24 cellular contexts compared by ENCODE assay signal in the genomic region with DNA sequence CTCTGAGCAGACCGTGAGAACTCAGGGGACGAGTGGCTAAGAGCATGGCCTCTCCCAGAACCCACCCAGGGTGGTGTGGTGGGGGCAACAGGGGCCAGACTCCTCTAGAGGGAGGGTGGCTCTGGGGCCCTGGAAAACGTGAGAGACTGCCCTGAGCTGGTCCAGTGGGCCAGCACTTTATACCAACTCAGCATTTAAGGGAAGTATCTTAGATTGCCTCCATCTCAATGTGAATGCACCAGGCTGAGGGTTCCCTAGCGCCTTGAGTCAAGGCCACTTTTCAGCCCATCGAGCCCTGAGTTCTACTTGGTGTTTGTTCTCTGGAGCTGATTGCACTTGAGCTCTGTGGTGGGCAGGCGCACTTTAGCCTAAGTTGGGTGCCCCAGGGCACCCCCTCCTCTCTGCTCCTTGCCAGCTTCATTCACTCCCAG. TPM values are rescaled to one million over a fixed set of nuclear protein-coding genes. Genes with fewer than 3 reads are reported as not detected.
A peak's percentile ranks its signal among the peaks of the same experiment; 100 is the strongest.
DNase-seq lines count a peak whose midpoint lies in the region; ATAC-seq, FAIRE-seq and TF ChIP-seq lines count a peak whose summit lies in the region.
"Had no signal": no experiment of that assay in that cellular context is flagged by ENCODE, and none has a peak within 500 bp of the region (broad histone marks: within the 10 kb centered on the region; RNA-seq: fewer than 3 reads in every experiment).

No MANE protein-coding gene starts in this region.

- intact Hi-C loops in K562 (cut with micrococcal nuclease) = no loop called here
- intact Hi-C loops in upper lobe of right lung (cut with DNase I) = no loop called here

- no peak overlapping the region for H3K9ac ChIP-seq in K562 (ENCODE audit: insufficient read depth in 1 of 2, low read depth in 2 of 2, low read length in 2 of 2)

- 22% methylated on average over 6 of the region's 6 CpGs for WGBS in K562 (ENCODE audit: insufficient coverage, low coverage, missing lambda C conversion rate)

- in situ Hi-C loops in K562 (cut with MboI) = no loop called here

- H3K36me3 Mint-ChIP-seq in IgD-negative memory B cell (peaks cover 29% of the 10 kb centered on the region), memory B cell (peaks cover 28% of the 10 kb centered on the region)

- H3K27ac Mint-ChIP-seq in IgD-negative memory B cell (peak overlapping the region in 2 of 3 donors; percentile 20 to 39), memory B cell (peak overlapping the region; percentile 6)
- H3K27ac Mint-ChIP-seq: CD8-positive, alpha-beta memory T cell had no signal

- no peak for TF ChIP-seq POLR2A in K562 (conservative IDR thresholded peaks at IDR 0.05)

- no peak for TF ChIP-seq EP300 in K562 (IDR thresholded peaks at IDR 0.05; ENCODE audit: low read length)

- H3K27me3 ChIP-seq in K562 (ENCODE audit: control insufficient read depth in 2 of 2, insufficient read depth in 2 of 2, low read length in 2 of 2) (peaks cover 0 to 27% of the 10 kb centered on the region in 2 experiments; a peak in 3 of 5 replicates), upper lobe of right lung (no peaks in the 10 kb centered on the region)
- H3K27me3 ChIP-seq: BE2C, MG63, SJCRH30 had no signal

- TF ChIP-seq CTCF in K562 (IDR thresholded peaks at IDR 0.05 in 2 of 3, conservative IDR thresholded peaks at IDR 0.05 in 1 of 3; ENCODE audit: insufficient read depth in 2 of 3, low read depth in 1 of 3, low read length in 3 of 3) = no peak
- TF ChIP-seq CTCF in upper lobe of right lung (IDR thresholded peaks at IDR 0.05) = no peak

- no peak for DNase-seq in K562 (ENCODE audit: extremely low read depth in 1 of 4, low spot score in 3 of 4)
- no peak for DNase-seq in memory B cell (ENCODE audit: low spot score in 2 of 2)
- peak; percentile 61 for DNase-seq in upper lobe of right lung
- no peak for DNase-seq in UCSD-AML1 (lab: John Stamatoyannopoulos, UW; ENCODE audit: unreplicated experiment)
- DNase-seq in stimulated activated CD4-positive, alpha-beta T cell treated with anti-CD3 and anti-CD28 coated beads, Interleukin-2, amount 100 ng/mL, for 24 hours = no peak
- DNase-seq: BE2C; CD8-positive, alpha-beta memory T cell; DMS 273 treated with DMSO at 0.1 percent for 48 hours; DMS79; EL; GDM1; KG1; MG63; NCI-H2029 treated with DMSO at 0.1 percent for 48 hours; NCI-H526 treated with DMSO at 0.1 percent for 48 hours; PC-3; SJCRH30 had no signal

- POLR2A ChIA-PET in K562 (lab: Yijun Ruan, JAX) = interaction anchor here (1.2 to 3.0 kb wide), 3 partner anchors 9 to 27 kb away, joined by 3 to 19 read pairs (median 6); no protein-coding TSS in a partner anchor

- H3K4me3 ChIP-seq in K562 (no peak overlapping the region), upper lobe of right lung (no peak overlapping the region)
- H3K4me3 ChIP-seq: GM12878, MG63, SJCRH30 had no signal

- no peaks in the 10 kb centered on the region for H3K9me3 ChIP-seq in K562 (replicated peaks; ENCODE audit: control insufficient read depth, insufficient read depth, low read depth, low read length)
- H3K9me3 ChIP-seq in upper lobe of right lung = no peaks in the 10 kb centered on the region
- H3K9me3 ChIP-seq: BE2C, MG63, SJCRH30 had no signal

- peaks cover 21 to 59% (median 38%) of the 10 kb centered on the region in 3 donors for H3K4me1 Mint-ChIP-seq in IgD-negative memory B cell
- H3K4me1 Mint-ChIP-seq in memory B cell = peaks cover 50% of the 10 kb centered on the region
- H3K4me1 Mint-ChIP-seq: CD8-positive, alpha-beta memory T cell had no signal

- H3K36me3 ChIP-seq in K562 (ENCODE audit: control insufficient read depth, insufficient read depth, low read length) (no peaks in the 10 kb centered on the region), upper lobe of right lung (peaks cover 22% of the 10 kb centered on the region)
- H3K36me3 ChIP-seq: BE2C, MG63, SJCRH30 had no signal

- H3K4me1 ChIP-seq in K562 (replicated peaks in 1 of 2; ENCODE audit: control insufficient read depth in 2 of 2, insufficient read depth in 2 of 2, low read length in 2 of 2) (no peaks in the 10 kb centered on the region), upper lobe of right lung (no peaks in the 10 kb centered on the region)
- H3K4me1 ChIP-seq: BE2C had no signal

- peaks cover 0 to 2% (median 0%) of the 10 kb centered on the region in 3 donors for H3K9me3 Mint-ChIP-seq in IgD-negative memory B cell
- H3K9me3 Mint-ChIP-seq in memory B cell = no peaks in the 10 kb centered on the region

- no peak overlapping the region for H3K4me2 ChIP-seq in K562 (ENCODE audit: insufficient read depth, low read length)

- CTCF ChIA-PET in K562 (lab: Yijun Ruan, JAX; ENCODE audit: low intra/inter-chr PET ratio) = no interaction called here

- H3K4me3 Mint-ChIP-seq in IgD-negative memory B cell = peak overlapping the region in 2 of 4 donors; percentile 29 to 34
- H3K4me3 Mint-ChIP-seq in memory B cell = no peak overlapping the region
- H3K4me3 Mint-ChIP-seq: CD14-positive monocyte; CD8-positive, alpha-beta memory T cell had no signal

- no peaks in the 10 kb centered on the region for H3K9me1 ChIP-seq in K562 (ENCODE audit: control insufficient read depth, insufficient read depth, low read length)

- H3K79me2 ChIP-seq in K562 (ENCODE audit: control insufficient read depth, insufficient read depth, low read length) = no peaks in the 10 kb centered on the region

- H4K20me1 ChIP-seq in K562 (replicated peaks; ENCODE audit: control insufficient read depth, insufficient read depth, low read length) = 0 out of 2 replicates have a peak, but pooled peaks cover 7% of the 10 kb centered on the region

- no peaks in the 10 kb centered on the region for H3K27me3 Mint-ChIP-seq in IgD-negative memory B cell
- no peaks in the 10 kb centered on the region for H3K27me3 Mint-ChIP-seq in memory B cell
- H3K27me3 Mint-ChIP-seq: CD8-positive, alpha-beta memory T cell had no signal

- no peak overlapping the region for H2AFZ ChIP-seq in K562 (ENCODE audit: low read depth, low read length)

- no peak overlapping the region for H3K27ac ChIP-seq in K562 (ENCODE audit: extremely low read depth, low read depth, low read length)
- no peak overlapping the region for H3K27ac ChIP-seq in upper lobe of right lung
- H3K27ac ChIP-seq: SJCRH30 had no signal

- ATAC-seq in K562 (no peak), memory B cell (ENCODE audit: low read depth) (no peak), upper lobe of right lung (peak; percentile 1), GM18873 (IDR thresholded peaks at IDR 0.05; ENCODE audit: low FRiP score, unreplicated experiment) (no peak)
- ATAC-seq: GM12878, PC-3, SK-N-SH treated with all-trans-retinoic acid at 6 μM for 48 hours had no signal

- FAIRE-seq in K562 (lab: Jason Lieb, UNC) = no peak
- FAIRE-seq: GM12878, GM19239, H54 had no signal

- no peak for TF ChIP-seq RAD21 in K562 (CRISPR knock-in tag; conservative IDR thresholded peaks at IDR 0.05 in 1 of 2, IDR thresholded peaks at IDR 0.05 in 1 of 2)

- BruUV-seq in K562 (replicated peaks; lab: Mats Ljungman, UMichigan) = no TSS peak

TF ChIP-seq in K562, 482 proteins besides CTCF, POLR2A, EP300 and RAD21 (continues in another document):
- TF ChIP-seq HCFC1 (IDR thresholded peaks at IDR 0.05; ENCODE audit: low read depth, low read length) = no peak

RNA-seq across cellular contexts. Expression of a gene that starts 42.0 kb away (rescaled TPM):
- polyA plus RNA-seq in IgD-negative memory B cell (22.9 TPM), K562 (2011; rRNA removed) (0.03 TPM in 1 of 2 replicates, not detected in the other), K562 (2014; fragmentation: Illumina TruSeq; extraction: Trizol) (0.46 TPM in 1 of 2 replicates, not detected in the other), K562 (2014; fragmentation: Nextera tagmentation; extraction: Ambion mirVana) (not detected), K562 (2014; rRNA removed) (0.05 TPM in 1 of 2 replicates, not detected in the other)
- total RNA-seq in K562 (2011; cell fraction: chromatin; rRNA removed; ENCODE audit: low replicate concordance) = not detected in 2 replicates
- total RNA-seq in K562 (2011; cell fraction: nucleolus; rRNA removed) = not detected in 2 replicates
- total RNA-seq in K562 (2011; cell fraction: nucleoplasm; rRNA removed) = not detected in 2 replicates
- total RNA-seq in K562 (2014; rRNA removed) (0.09 TPM in 1 of 2 replicates, not detected in the other), K562 (2014; rRNA removed; fragmentation: Illumina TruSeq; extraction: Trizol) (not detected in 2 replicates), K562 (2015; rRNA removed; fragmentation: Illumina TruSeq; extraction: Trizol) (not detected in 2 replicates), K562 (2021) (0.33 and 1.3 TPM in 2 replicates), upper lobe of right lung (3.7 TPM)
- polyA plus RNA-seq in K562 (2011; cell fraction: cytosol; rRNA removed) = 0.32 TPM in 1 of 2 replicates, not detected in the other
- not detected in 2 replicates for polyA plus RNA-seq in K562 (2011; cell fraction: nucleus; rRNA removed)
- polyA plus RNA-seq in K562 (2012) = 0.06 and 0.12 TPM in 2 replicates
- 0.04 and 0.78 TPM in 2 replicates for polyA minus RNA-seq in K562 (2011; rRNA and poly(A)+ RNA removed)
- polyA minus RNA-seq in K562 (2011; cell fraction: cytosol; rRNA and poly(A)+ RNA removed) = not detected in 2 replicates
- not detected in 2 replicates for polyA minus RNA-seq in K562 (2011; cell fraction: nucleus; rRNA and poly(A)+ RNA removed)
- total RNA-seq: SJCRH30 had no signal

RNA-seq across cellular contexts. Expression of a gene that starts 57.2 kb away (rescaled TPM):
- 126 TPM for polyA plus RNA-seq in IgD-negative memory B cell
- total RNA-seq in K562 (2011; cell fraction: chromatin; rRNA removed; ENCODE audit: low replicate concordance) = 24.8 and 31.0 TPM in 2 replicates
- 15.9 and 18.3 TPM in 2 replicates for total RNA-seq in K562 (2011; cell fraction: nucleolus; rRNA removed)
- total RNA-seq in K562 (2011; cell fraction: nucleoplasm; rRNA removed) = 24.7 and 35.4 TPM in 2 replicates
- total RNA-seq in K562 (2014; rRNA removed) = 11.8 and 14.0 TPM in 2 replicates
- total RNA-seq in K562 (2014; rRNA removed; fragmentation: Illumina TruSeq; extraction: Trizol) = 10.3 and 12.3 TPM in 2 replicates
- 10.0 TPM in 2 replicates for total RNA-seq in K562 (2015; rRNA removed; fragmentation: Illumina TruSeq; extraction: Trizol)
- total RNA-seq in K562 (2021) = 19.4 TPM in 2 replicates
- polyA plus RNA-seq in K562 (2011; rRNA removed) = 10.4 and 14.3 TPM in 2 replicates
- 9.5 and 14.9 TPM in 2 replicates for polyA plus RNA-seq in K562 (2011; cell fraction: cytosol; rRNA removed)
- polyA plus RNA-seq in K562 (2011; cell fraction: nucleus; rRNA removed) = 50.7 and 53.8 TPM in 2 replicates
- 16.9 and 37.3 TPM in 2 replicates for polyA plus RNA-seq in K562 (2012)
- polyA plus RNA-seq in K562 (2014; fragmentation: Illumina TruSeq; extraction: Trizol) = 13.8 and 14.4 TPM in 2 replicates
- 1 to 10 TPM; 9.3 to 9.6 TPM for polyA plus RNA-seq in K562 (2014; fragmentation: Nextera tagmentation; extraction: Ambion mirVana)
- polyA plus RNA-seq in K562 (2014; rRNA removed) = 14.7 and 17.5 TPM in 2 replicates
- polyA minus RNA-seq in K562 (2011; rRNA and poly(A)+ RNA removed) = 7.9 and 8.9 TPM in 2 replicates
- polyA minus RNA-seq in K562 (2011; cell fraction: cytosol; rRNA and poly(A)+ RNA removed) = 5.4 and 9.0 TPM in 2 replicates
- polyA minus RNA-seq in K562 (2011; cell fraction: nucleus; rRNA and poly(A)+ RNA removed) = 10.0 and 16.2 TPM in 2 replicates
- total RNA-seq in upper lobe of right lung = 61.2 TPM
